In genomic region chr2:38439226-38439612, GRCh38 we compare ENCODE assay signal across 13 cellular contexts.
DNase-seq lines count a peak whose midpoint lies in the region; ATAC-seq and TF ChIP-seq lines count a peak whose summit lies in the region.
"Had no signal": no experiment of that assay in that cellular context is flagged by ENCODE, and none has a peak within 500 bp of the region (broad histone marks: within the 10 kb centered on the region; RNA-seq: fewer than 3 reads in every experiment).

No MANE protein-coding gene starts in this region.

- peak overlapping the region in 3 of 4 donors; percentile 41 to 72 (median 54) for H3K27ac ChIP-seq in body of pancreas

- no peaks in the 10 kb centered on the region for H3K36me3 Mint-ChIP-seq in natural killer cell treated with Interleukin-12 subunit alpha and Interleukin-12 subunit beta and Interleukin-15 and Interleukin-18, amount 100 ng/mL, for 72 hours
- no peaks in the 10 kb centered on the region for H3K36me3 Mint-ChIP-seq in natural killer cell

- H3K9me3 Mint-ChIP-seq in natural killer cell treated with Interleukin-12 subunit alpha and Interleukin-12 subunit beta and Interleukin-15 and Interleukin-18, amount 100 ng/mL, for 72 hours: no peaks in the 10 kb centered on the region
- no peaks in the 10 kb centered on the region for H3K9me3 Mint-ChIP-seq in natural killer cell
- H3K9me3 Mint-ChIP-seq: T-helper 1 cell treated with Interleukin-12 subunit alpha and Interleukin-12 subunit beta and Interleukin-4 antibody, amounts not matched to agents 30 μg/mL and 1 μg/mL, for 36 hours had no signal

- H3K36me3 ChIP-seq in body of pancreas (replicated peaks in 1 of 2; ENCODE audit: insufficient read depth in 1 of 2, low read depth in 2 of 2): no peaks in the 10 kb centered on the region

- intact Hi-C loops in natural killer cell (cut with micrococcal nuclease) (no loop called here), body of pancreas (cut with DNase I) (no loop called here)

- TF ChIP-seq POLR2A in body of pancreas (IDR thresholded peaks at IDR 0.05): no peak

- peak overlapping the region in 1 of 2 donors; percentile 4 for H3K27ac Mint-ChIP-seq in natural killer cell treated with Interleukin-12 subunit alpha and Interleukin-12 subunit beta and Interleukin-15 and Interleukin-18, amount 100 ng/mL, for 72 hours
- H3K27ac Mint-ChIP-seq in natural killer cell: no peak overlapping the region

- H3K27me3 ChIP-seq in body of pancreas: no peaks in the 10 kb centered on the region

- peaks cover 12% of the 10 kb centered on the region for H3K4me1 ChIP-seq in body of pancreas

- TF ChIP-seq CTCF in natural killer cell (IDR thresholded peaks at IDR 0.05) (no peak), body of pancreas (IDR thresholded peaks at IDR 0.05) (no peak), GM13976 (IDR thresholded peaks at IDR 0.05; ENCODE audit: borderline replicate concordance, control extremely low read depth, extremely low read depth, insufficient read depth, missing control alignments) (no peak)

- in situ Hi-C loops in GM13976 (cut with MboI; ENCODE audit: low sequenced_read_pairs, unreplicated experiment): no loop called here

- peaks cover 17 to 21% of the 10 kb centered on the region in 2 donors for H3K27me3 Mint-ChIP-seq in natural killer cell treated with Interleukin-12 subunit alpha and Interleukin-12 subunit beta and Interleukin-15 and Interleukin-18, amount 100 ng/mL, for 72 hours
- peaks cover 29 to 48% of the 10 kb centered on the region in 2 donors for H3K27me3 Mint-ChIP-seq in natural killer cell (ENCODE audit: low read depth in 2 of 2)

- H3K4me3 Mint-ChIP-seq in natural killer cell treated with Interleukin-12 subunit alpha and Interleukin-12 subunit beta and Interleukin-15 and Interleukin-18, amount 100 ng/mL, for 72 hours: peak overlapping the region; percentile 16
- H3K4me3 Mint-ChIP-seq in natural killer cell: no peak overlapping the region
- H3K4me3 Mint-ChIP-seq: T-helper 1 cell treated with Interleukin-12 subunit alpha and Interleukin-12 subunit beta and Interleukin-4 antibody, amounts not matched to agents 30 μg/mL and 1 μg/mL, for 36 hours had no signal

- DNase-seq in natural killer cell treated with Interleukin-12 subunit alpha and Interleukin-12 subunit beta and Interleukin-15 and Interleukin-18, amount 100 ng/mL, for 72 hours (ENCODE audit: low spot score): no peak
- DNase-seq in natural killer cell (no peak), body of pancreas (no peak), GM13976 (ENCODE audit: low spot score) (no peak), iPS-NIHi11 (ENCODE audit: low spot score) (no peak), CD1c-positive myeloid dendritic cell (ENCODE audit: extremely low spot score) (no peak)
- DNase-seq in activated CD4-positive, alpha-beta T cell treated with anti-CD3 and anti-CD28 coated beads for 48 hours: no peak
- DNase-seq: effector memory CD4-positive, alpha-beta T cell; hippocampal formation; mesenchymal stem cell; NCI-H1930 had no signal

- H3K4me3 ChIP-seq in body of pancreas: no peak overlapping the region

- H3K4me1 Mint-ChIP-seq in natural killer cell treated with Interleukin-12 subunit alpha and Interleukin-12 subunit beta and Interleukin-15 and Interleukin-18, amount 100 ng/mL, for 72 hours (ENCODE audit: low read depth in 2 of 2): peaks cover 9 to 12% of the 10 kb centered on the region in 2 donors
- no peaks in the 10 kb centered on the region for H3K4me1 Mint-ChIP-seq in natural killer cell

- ATAC-seq in natural killer cell treated with Interleukin-12 subunit alpha and Interleukin-12 subunit beta and Interleukin-15 and Interleukin-18, amount 100 ng/mL, for 72 hours: no peak
- ATAC-seq in natural killer cell: no peak
- peak; percentile 16 for ATAC-seq in HG03045 (IDR thresholded peaks at IDR 0.05; ENCODE audit: unreplicated experiment)
- ATAC-seq in body of pancreas: no peak

- no peaks in the 10 kb centered on the region for H3K9me3 ChIP-seq in body of pancreas
